ENCODE assay signal across 26 cellular contexts in genomic region chr10:14182781-14183180, GRCh38.
"Had no signal": no experiment of that assay in that cellular context is flagged by ENCODE, and none has a peak within 500 bp of the region (broad histone marks: within the 10 kb centered on the region; RNA-seq: fewer than 3 reads in every experiment).

No MANE protein-coding gene starts in this region.

- H2AFZ ChIP-seq: parathyroid adenoma had no signal

- H3K4me3 ChIP-seq: gastrocnemius medialis, right lobe of liver, thoracic aorta, transverse colon, vagina had no signal

- H3K27ac ChIP-seq: epithelial cell of prostate, gastrocnemius medialis, neutrophil, parathyroid adenoma, right lobe of liver, thoracic aorta, transverse colon, vagina had no signal

- ATAC-seq: effector memory CD8-positive, alpha-beta T cell; esophagus mucosa; gastrocnemius medialis; left lobe of liver; naive thymus-derived CD8-positive, alpha-beta T cell; right lobe of liver; stimulated activated naive B cell treated with anti-CD40 and anti-IgM and Interleukin-4, amounts not matched to agents 10 μg/mL and 1 μg/mL and 100 μg/mL, for 72 hours had no signal

- H3K9me3 ChIP-seq: gastrocnemius medialis, neutrophil, right lobe of liver, thoracic aorta, transverse colon, vagina had no signal

- H3K79me2 ChIP-seq: parathyroid adenoma had no signal

- H3K9me3 Mint-ChIP-seq: effector memory CD8-positive, alpha-beta T cell; stimulated activated naive B cell treated with anti-CD40 and anti-IgM and Interleukin-4, amounts not matched to agents 10 μg/mL and 1 μg/mL and 100 μg/mL, for 72 hours had no signal

- H3K27ac Mint-ChIP-seq: effector memory CD8-positive, alpha-beta T cell; nephron progenitor cell; progenitor cell of endocrine pancreas; stimulated activated naive B cell treated with anti-CD40 and anti-IgM and Interleukin-4, amounts not matched to agents 10 μg/mL and 1 μg/mL and 100 μg/mL, for 72 hours; stimulated activated naive CD8-positive, alpha-beta T cell treated with anti-CD3 and anti-CD28 coated beads, Interleukin-15, Interleukin-2, amounts not matched to agents 100 ng/mL and 50 ng/mL, for 24 hours had no signal

- H3K36me3 ChIP-seq: gastrocnemius medialis, neutrophil, right lobe of liver, thoracic aorta, transverse colon, vagina had no signal

- H3K4me3 Mint-ChIP-seq: effector memory CD8-positive, alpha-beta T cell; naive thymus-derived CD8-positive, alpha-beta T cell; nephron progenitor cell; stimulated activated naive B cell treated with anti-CD40 and anti-IgM and Interleukin-4, amounts not matched to agents 10 μg/mL and 1 μg/mL and 100 μg/mL, for 72 hours; stimulated activated naive CD8-positive, alpha-beta T cell treated with anti-CD3 and anti-CD28 coated beads, Interleukin-15, Interleukin-2, amounts not matched to agents 100 ng/mL and 50 ng/mL, for 24 hours had no signal

- DNase-seq: cortex of kidney; effector memory CD8-positive, alpha-beta T cell; foreskin fibroblast; gastrocnemius medialis; head of caudate nucleus; mesenchymal stem cell; midbrain; naive thymus-derived CD8-positive, alpha-beta T cell; nephron progenitor cell; right lobe of liver; small intestine; stimulated activated CD4-positive, alpha-beta T cell treated with anti-CD3 and anti-CD28 coated beads, Interleukin-15, amount 100 ng/mL, for 24 hours; stimulated activated CD4-positive, alpha-beta T cell treated with anti-CD3 and anti-CD28 coated beads, Interleukin-2, amount 100 ng/mL, for 48 hours; stimulated activated naive B cell treated with anti-CD40 and anti-IgM and Interleukin-4, amounts not matched to agents 10 μg/mL and 1 μg/mL and 100 μg/mL, for 72 hours; transverse colon had no signal

- H3K9ac ChIP-seq: parathyroid adenoma had no signal

- H3K4me1 ChIP-seq: gastrocnemius medialis, parathyroid adenoma, right lobe of liver, transverse colon, vagina had no signal

- H3K27me3 ChIP-seq: gastrocnemius medialis, right lobe of liver, vagina had no signal

- FAIRE-seq: endometrium, keratinocyte, small intestine had no signal
